18 cellular contexts compared by ENCODE assay signal in genomic region chr1:162660598-162660997, GRCh38. TPM values are rescaled to one million over a fixed set of nuclear protein-coding genes. Genes with fewer than 3 reads are reported as not detected.
DNase-seq lines count a peak whose midpoint lies in the region; ATAC-seq and TF ChIP-seq lines count a peak whose summit lies in the region.
"Had no signal": no experiment of that assay in that cellular context is flagged by ENCODE, and none has a peak within 500 bp of the region (broad histone marks: within the 10 kb centered on the region; RNA-seq: fewer than 3 reads in every experiment).

No MANE protein-coding gene starts in this region.

- DNase-seq in HFFc6 (peak; percentile 64), M059J (ENCODE audit: low read depth) (peak; percentile 53), astrocyte of the hippocampus (ENCODE audit: low read depth, low spot score) (peak; percentile 30), mucosa of descending colon (no peak), SIG-M5 treated with dmso at 0.1 percent for 504 hours (lab: John Stamatoyannopoulos, UW; ENCODE audit: unreplicated experiment) (no peak)
- DNase-seq: EL, NCI-H1417 treated with DMSO at 0.1 percent for 48 hours, NCI-H1930, NCI-H774, OCI-M1, SHP77, T-helper 1 cell had no signal

- peak overlapping the region; percentile 72 for H3K27ac Mint-ChIP-seq in HFFc6
- H3K27ac Mint-ChIP-seq: CD14-positive monocyte had no signal

- intact Hi-C loops in mucosa of descending colon (cut with DNase I, micrococcal nuclease) = no loop called here

- H3K9me3 Mint-ChIP-seq in HFFc6 = no peaks in the 10 kb centered on the region

- peak; percentile 25 for ATAC-seq in mucosa of descending colon
- no peak for ATAC-seq in GM18520 (IDR thresholded peaks at IDR 0.05; ENCODE audit: unreplicated experiment)
- ATAC-seq in GM19351 (IDR thresholded peaks at IDR 0.05; ENCODE audit: unreplicated experiment) = no peak
- no peak for ATAC-seq in GM21576 (IDR thresholded peaks at IDR 0.05; ENCODE audit: unreplicated experiment)
- ATAC-seq: GM12878, HepG2 had no signal

- H3K27me3 Mint-ChIP-seq in HFFc6 (ENCODE audit: insufficient read depth) = no peaks in the 10 kb centered on the region

- no peak overlapping the region for H3K4me3 ChIP-seq in mucosa of descending colon
- H3K4me3 ChIP-seq: GM12878 had no signal

- H3K4me1 ChIP-seq in mucosa of descending colon (ENCODE audit: low read depth) = no peaks in the 10 kb centered on the region

- peaks cover 11% of the 10 kb centered on the region for H3K4me1 Mint-ChIP-seq in HFFc6 (ENCODE audit: low read depth)
- H3K4me1 Mint-ChIP-seq: CD14-positive monocyte had no signal

- no peaks in the 10 kb centered on the region for H3K9me3 ChIP-seq in mucosa of descending colon

- peaks cover 45% of the 10 kb centered on the region for H3K36me3 Mint-ChIP-seq in HFFc6 (ENCODE audit: low read depth)
- H3K36me3 Mint-ChIP-seq: CD14-positive monocyte had no signal

- no peaks in the 10 kb centered on the region for H3K36me3 ChIP-seq in mucosa of descending colon (ENCODE audit: low read depth)

- TF ChIP-seq CTCF in HFFc6 (IDR thresholded peaks at IDR 0.05) (no peak), mucosa of descending colon (IDR thresholded peaks at IDR 0.05) (no peak)

- peak overlapping the region; percentile 25 for H3K4me3 Mint-ChIP-seq in HFFc6
- H3K4me3 Mint-ChIP-seq: CD14-positive monocyte had no signal

RNA-seq across cellular contexts. Expression of gene DDR2, which starts 28.3 kb away (rescaled TPM):
- 100 to 1,000 TPM; 154 to 218 (median 187) TPM for total RNA-seq in HFFc6 (2021; fragmentation: NEBNext Ultra II Directional; extraction: Animal tissue kit (Norgen Biotek cat#: 25700))
- total RNA-seq in M059J (2014; rRNA removed; shearing (Covaris generic)) = 21.9 and 32.3 TPM in 2 replicates
- 100 to 1,000 TPM in 1 of 3 donors, 10 to 100 TPM in 2; 13.3 to 203 (median 28.0) TPM for total RNA-seq in mucosa of descending colon

Comparison
In these comparisons a context has a peak if more than half of its experiments do, and no peak if none do; other contexts are left out.
1. DNase-seq: peak in HFFc6 (single experiment), M059J (single experiment) and astrocyte of the hippocampus (single experiment); none in mucosa of descending colon (0 of 3) and SIG-M5 treated with dmso at 0.1 percent for 504 hours (single experiment).